Comparison of ENCODE assay signal across 8 cellular contexts in the genomic region with DNA sequence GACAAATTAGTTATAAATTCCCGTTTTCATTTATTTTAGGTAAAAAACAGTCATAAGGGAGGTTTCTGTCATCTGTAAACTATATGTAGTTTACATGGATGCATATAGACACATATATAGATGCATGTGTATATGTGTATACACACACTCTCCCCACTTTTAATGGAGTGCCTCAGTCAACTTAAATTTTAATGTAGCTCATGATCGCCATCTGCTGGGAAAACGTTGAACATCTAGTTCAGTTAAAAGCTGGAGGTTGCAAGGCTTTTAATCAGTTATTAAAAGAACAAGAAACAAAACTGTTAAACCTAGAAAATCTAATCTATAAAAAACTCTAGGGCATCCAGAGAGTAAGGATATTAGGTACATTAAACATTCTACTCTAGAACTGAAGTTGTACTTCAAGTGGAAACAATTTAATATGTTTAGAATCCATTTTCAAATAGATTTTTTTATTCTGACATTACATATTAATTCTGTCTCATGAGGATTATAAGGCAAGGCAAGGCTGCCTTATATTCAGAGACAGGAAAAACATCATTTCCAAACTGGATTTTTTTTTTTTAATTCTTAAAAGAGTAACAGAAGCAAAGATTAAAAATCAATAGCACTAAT.
A peak's percentile ranks its signal among the peaks of the same experiment; 100 is the strongest.
DNase-seq lines count a peak whose midpoint lies in the region; ATAC-seq and TF ChIP-seq lines count a peak whose summit lies in the region.

No MANE protein-coding gene starts in this region.

- peak; percentile 59 for DNase-seq in CD1c-positive myeloid dendritic cell (ENCODE audit: extremely low spot score)
- peak; percentile 66 for DNase-seq in KBM-7
- DNase-seq in T-helper 1 cell: peak in 4 of 5 donors; percentile 4 to 42 (median 32)
- peak; percentile 68 for DNase-seq in choroid plexus epithelial cell (ENCODE audit: low read depth)
- DNase-seq in lung microvascular endothelial cell (ENCODE audit: low read depth in 2 of 2): peak; percentile 64 to 72
- DNase-seq in stimulated activated naive CD8-positive, alpha-beta T cell treated with anti-CD3 and anti-CD28 coated beads, Interleukin-15, amount 100 ng/mL, for 72 hours: peak; percentile 13 to 34

- H3K27ac Mint-ChIP-seq in stimulated activated naive CD8-positive, alpha-beta T cell treated with anti-CD3 and anti-CD28 coated beads, Interleukin-15, amount 100 ng/mL, for 72 hours: no peak overlapping the region

- TF ChIP-seq POLR2A in GM18505 (IDR thresholded peaks at IDR 0.05; ENCODE audit: borderline replicate concordance, extremely low read depth, insufficient read depth, insufficient read length): no peak

- TF ChIP-seq CTCF in choroid plexus epithelial cell (conservative IDR thresholded peaks at IDR 0.05; ENCODE audit: low read depth, low read length): peak; percentile 61

- H3K4me1 Mint-ChIP-seq in stimulated activated naive CD8-positive, alpha-beta T cell treated with anti-CD3 and anti-CD28 coated beads, Interleukin-15, amount 100 ng/mL, for 72 hours: peaks cover 6% of the 10 kb centered on the region

- in situ Hi-C loops in KBM-7 (cut with MboI; ENCODE audit: low pct_unique_long_range_greater_than_20kb, low sequenced_read_pairs): loop anchor here (25.0 kb wide), 1 partner anchor 233 kb away; no protein-coding TSS in a partner anchor

- peak; percentile 45 for ATAC-seq in GM18505 (IDR thresholded peaks at IDR 0.05; ENCODE audit: unreplicated experiment)
- ATAC-seq in stimulated activated naive CD8-positive, alpha-beta T cell treated with anti-CD3 and anti-CD28 coated beads, Interleukin-15, amount 100 ng/mL, for 72 hours: peak; percentile 60
- no peak for ATAC-seq in HG03469 (IDR thresholded peaks at IDR 0.05; ENCODE audit: unreplicated experiment)

- no peak overlapping the region for H3K4me3 Mint-ChIP-seq in stimulated activated naive CD8-positive, alpha-beta T cell treated with anti-CD3 and anti-CD28 coated beads, Interleukin-15, amount 100 ng/mL, for 72 hours

- H3K4me3 ChIP-seq in choroid plexus epithelial cell (ENCODE audit: low read depth, low read length): no peak overlapping the region

- H3K9me3 Mint-ChIP-seq in stimulated activated naive CD8-positive, alpha-beta T cell treated with anti-CD3 and anti-CD28 coated beads, Interleukin-15, amount 100 ng/mL, for 72 hours: no peaks in the 10 kb centered on the region

- H3K27me3 Mint-ChIP-seq in stimulated activated naive CD8-positive, alpha-beta T cell treated with anti-CD3 and anti-CD28 coated beads, Interleukin-15, amount 100 ng/mL, for 72 hours: no peaks in the 10 kb centered on the region
